Comparison of ENCODE assay signal across 1 cellular context in genomic region chr13:78595819-78596700, GRCh38.
TF ChIP-seq lines count a peak whose summit lies in the region.

No MANE protein-coding gene starts in this region.

TF ChIP-seq in HepG2, 621 proteins besides CTCF, POLR2A, EP300 and RAD21 (continued from another document and continues in another):
- no peak for TF ChIP-seq ATAD3A (CRISPR knock-in tag; IDR thresholded peaks at IDR 0.05)
- TF ChIP-seq CCAR2 (optimal IDR thresholded peaks at IDR 0.05; ENCODE audit: low read depth, low read length), result no peak
- no peak for TF ChIP-seq ZNF570 (CRISPR knock-in tag; IDR thresholded peaks at IDR 0.05; ENCODE audit: borderline replicate concordance)
- TF ChIP-seq ZNF337 (CRISPR knock-in tag; IDR thresholded peaks at IDR 0.05; ENCODE audit: borderline replicate concordance, low read depth), result no peak
- TF ChIP-seq ZBTB2 (CRISPR knock-in tag; IDR thresholded peaks at IDR 0.05; ENCODE audit: low read depth), result no peak
- TF ChIP-seq CENPBD1 (CRISPR knock-in tag; IDR thresholded peaks at IDR 0.05; ENCODE audit: borderline replicate concordance, low read depth), result no peak
- no peak for TF ChIP-seq ZNF672 (CRISPR knock-in tag; IDR thresholded peaks at IDR 0.05)
- no peak for TF ChIP-seq ZSCAN12 (CRISPR knock-in tag; IDR thresholded peaks at IDR 0.05)
- no peak for TF ChIP-seq STAG1 (CRISPR knock-in tag; IDR thresholded peaks at IDR 0.05)
- TF ChIP-seq ZNF598 (CRISPR knock-in tag; IDR thresholded peaks at IDR 0.05; ENCODE audit: borderline replicate concordance), result no peak
- no peak for TF ChIP-seq ZNF124 (CRISPR knock-in tag; IDR thresholded peaks at IDR 0.05)
- TF ChIP-seq GTF3A (CRISPR knock-in tag; conservative IDR thresholded peaks at IDR 0.05), result no peak
- peak; percentile 84 for TF ChIP-seq RXRA (CRISPR knock-in tag; IDR thresholded peaks at IDR 0.05)
- TF ChIP-seq FOXJ3 (CRISPR knock-in tag; IDR thresholded peaks at IDR 0.05; ENCODE audit: borderline replicate concordance), result no peak
- peak; percentile 29; the same call in 1 of the 2 replicates for TF ChIP-seq MAX (IDR thresholded peaks at IDR 0.05)
- peak; percentile 45; the same call in 1 of the 2 replicates for TF ChIP-seq CSRNP1 (CRISPR knock-in tag; IDR thresholded peaks at IDR 0.05)
- TF ChIP-seq ZNF143 (CRISPR knock-in tag; IDR thresholded peaks at IDR 0.05), result no peak; the same call in 1 of the 2 replicates
- TF ChIP-seq TERF1 (CRISPR knock-in tag; IDR thresholded peaks at IDR 0.05), result no peak
- no peak for TF ChIP-seq ZBTB1 (CRISPR knock-in tag; IDR thresholded peaks at IDR 0.05; ENCODE audit: borderline replicate concordance)
- no peak for TF ChIP-seq ATF2 (CRISPR knock-in tag; IDR thresholded peaks at IDR 0.05)
- no peak for TF ChIP-seq FOXP1 (IDR thresholded peaks at IDR 0.05)
- TF ChIP-seq FOXP1 (CRISPR knock-in tag; IDR thresholded peaks at IDR 0.05), result no peak
- no peak for TF ChIP-seq ZBTB42 (CRISPR knock-in tag; IDR thresholded peaks at IDR 0.05)
- TF ChIP-seq ZZZ3 (CRISPR knock-in tag; IDR thresholded peaks at IDR 0.05; ENCODE audit: borderline replicate concordance), result no peak
- no peak for TF ChIP-seq CENPT (CRISPR knock-in tag; IDR thresholded peaks at IDR 0.05; ENCODE audit: low read depth)
- no peak for TF ChIP-seq ZSCAN31 (CRISPR knock-in tag; IDR thresholded peaks at IDR 0.05; ENCODE audit: low read depth)
- TF ChIP-seq PREB (CRISPR knock-in tag; IDR thresholded peaks at IDR 0.05), result no peak
- TF ChIP-seq ISL2 (CRISPR knock-in tag; IDR thresholded peaks at IDR 0.05), result no peak
- no peak for TF ChIP-seq KDM6A (CRISPR knock-in tag; IDR thresholded peaks at IDR 0.05; ENCODE audit: low read depth)
- no peak for TF ChIP-seq ZEB1 (IDR thresholded peaks at IDR 0.05; ENCODE audit: insufficient replicate concordance, low read depth)
- TF ChIP-seq ARID4A (CRISPR knock-in tag; IDR thresholded peaks at IDR 0.05; ENCODE audit: borderline replicate concordance), result no peak
- no peak for TF ChIP-seq ZNF550 (CRISPR knock-in tag; IDR thresholded peaks at IDR 0.05; ENCODE audit: borderline replicate concordance)
- no peak for TF ChIP-seq ZBTB20 (CRISPR knock-in tag; IDR thresholded peaks at IDR 0.05; ENCODE audit: borderline replicate concordance, low read depth)
- TF ChIP-seq POLR2AphosphoS2 (IDR thresholded peaks at IDR 0.05; ENCODE audit: low read depth, low read length), result no peak
- TF ChIP-seq ZNF816 (CRISPR knock-in tag; IDR thresholded peaks at IDR 0.05; ENCODE audit: borderline replicate concordance), result no peak
- TF ChIP-seq SRY (CRISPR knock-in tag; IDR thresholded peaks at IDR 0.05), result no peak
- TF ChIP-seq SETDB1 (CRISPR knock-in tag; IDR thresholded peaks at IDR 0.05; ENCODE audit: borderline replicate concordance), result no peak
- TF ChIP-seq ZBTB14 (CRISPR knock-in tag; IDR thresholded peaks at IDR 0.05), result 0 out of 2 replicates have a peak, but pooled peaks have one; percentile 24
- no peak for TF ChIP-seq SAFB2 (CRISPR knock-in tag; IDR thresholded peaks at IDR 0.05; ENCODE audit: borderline replicate concordance, low read depth)
